1 cellular context compared by ENCODE assay signal in the genomic region with DNA sequence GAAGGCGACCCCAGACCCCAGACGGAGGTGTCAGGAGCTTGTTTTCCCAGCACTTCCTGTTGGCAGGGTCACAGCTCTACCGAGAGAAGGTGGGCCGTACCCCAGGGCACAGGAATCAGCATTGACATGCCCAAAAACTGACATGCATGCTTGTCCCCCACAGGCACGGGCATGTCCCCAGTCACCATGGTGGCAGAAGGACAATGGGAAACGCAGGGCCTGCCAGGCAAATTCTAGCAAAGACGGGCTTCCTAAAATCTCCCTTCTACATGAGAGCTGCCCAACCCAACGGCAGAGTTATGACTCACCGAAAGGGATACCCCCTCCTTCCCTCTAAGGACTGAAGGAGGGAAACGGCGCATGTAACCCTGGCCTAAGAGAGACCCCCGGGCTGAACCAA.
TF ChIP-seq lines count a peak whose summit lies in the region.

No MANE protein-coding gene starts in this region.

TF ChIP-seq in IMR-90, 13 proteins besides CTCF, POLR2A, EP300 and RAD21:
- TF ChIP-seq NFE2L2 (IDR thresholded peaks at IDR 0.05; ENCODE audit: low read depth, low read length) (no peak), FOS (IDR thresholded peaks at IDR 0.05; ENCODE audit: low read depth, low read length) (0 out of 2 replicates have a peak, but pooled peaks have one; percentile 15), CHD1 (IDR thresholded peaks at IDR 0.05; ENCODE audit: low read depth, low read length) (no peak), RFX5 (IDR thresholded peaks at IDR 0.05; ENCODE audit: low read depth, low read length) (no peak), MXI1 (IDR thresholded peaks at IDR 0.05; ENCODE audit: borderline replicate concordance, low read depth, low read length) (no peak), MAZ (IDR thresholded peaks at IDR 0.05; ENCODE audit: borderline replicate concordance, low read depth, low read length) (no peak)
